ENCODE assay signal across 25 cellular contexts in the genomic region with DNA sequence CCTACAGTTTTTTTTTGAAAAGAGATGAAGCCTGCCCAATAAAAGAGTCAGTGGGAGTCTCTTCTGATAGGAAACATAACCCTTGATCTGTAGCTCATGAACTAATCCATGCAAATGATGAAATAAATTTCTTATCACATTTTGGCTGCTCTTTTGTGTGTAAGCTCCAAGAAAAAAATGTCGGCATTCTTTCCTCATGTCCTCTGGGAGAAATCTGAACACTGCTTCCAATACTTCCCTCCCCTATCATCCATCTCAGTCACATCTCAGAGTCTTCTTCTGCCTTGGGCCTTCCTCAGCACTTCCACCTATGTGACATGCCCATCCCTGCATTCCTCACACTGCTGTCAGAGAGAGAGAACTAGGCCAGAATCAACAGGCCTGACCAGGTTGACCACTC.
"Had no signal": no experiment of that assay in that cellular context is flagged by ENCODE, and none has a peak within 500 bp of the region (broad histone marks: within the 10 kb centered on the region; RNA-seq: fewer than 3 reads in every experiment).

No MANE protein-coding gene starts in this region.

- H3K36me3 ChIP-seq: adrenal gland, SJCRH30 had no signal

- H3K27me3 ChIP-seq: adrenal gland, SJCRH30 had no signal

- H3K27ac ChIP-seq: adrenal gland, PC-9, RWPE1, SJCRH30, SK-N-MC had no signal

- DNase-seq: activated CD4-positive, alpha-beta T cell treated with anti-CD3 and anti-CD28 coated beads, Interleukin-2, amount 10 ng/mL, durations not matched to agents 24 days and 14 days; activated CD4-positive, alpha-beta T cell treated with anti-CD3 and anti-CD28 coated beads, Interleukin-2, amount 50 U/mL, for 4 hours; activated CD8-positive, alpha-beta T cell treated with anti-CD3 and anti-CD28 coated beads for 36 hours; activated gamma-delta T cell treated with Interleukin-2 at 50 U/mL for 16 hours; activated naive CD4-positive, alpha-beta T cell treated with anti-CD3 and anti-CD28 coated beads for 36 hours; activated T-cell treated with anti-CD3 and anti-CD28 coated beads, Interleukin-2, amount 50 U/mL, for 4 hours; adrenal gland; NCI-H1092 treated with DMSO at 0.1 percent for 48 hours; NCI-H1417; NCI-H146; NCI-H187; NCI-H2029 treated with DMSO at 0.1 percent for 48 hours; NCI-H2107; NCI-H2171; NCI-H510A; NCI-H526; NCI-H748 treated with DMSO at 0.1 percent for 48 hours; NK-92 treated with Interleukin-12 subunit alpha and Interleukin-12 subunit beta, amount 100 ng/mL, for 24 hours; PC-9; SHP77; SJCRH30 had no signal

- H3K4me1 ChIP-seq: adrenal gland had no signal

- H3K4me3 ChIP-seq: adrenal gland, K562, PC-9, SJCRH30, SK-N-MC had no signal

- H3K9me3 ChIP-seq: adrenal gland, SJCRH30 had no signal

- ATAC-seq: activated CD8-positive, alpha-beta T cell treated with anti-CD3 and anti-CD28 coated beads for 36 hours; activated naive CD4-positive, alpha-beta T cell treated with anti-CD3 and anti-CD28 coated beads, Interleukin-2, amount 50 U/mL, for 72 hours; activated T-cell treated with anti-CD3 and anti-CD28 coated beads, Interleukin-2, amount 50 U/mL, for 4 hours; K562 had no signal
